Comparison of ENCODE assay signal across 8 cellular contexts in genomic region chr12:120709976-120710804, GRCh38. TPM values are rescaled to one million over a fixed set of nuclear protein-coding genes. Genes with fewer than 3 reads are reported as not detected.
A peak's percentile ranks its signal among the peaks of the same experiment; 100 is the strongest.
DNase-seq lines count a peak whose midpoint lies in the region; ATAC-seq, FAIRE-seq and TF ChIP-seq lines count a peak whose summit lies in the region.

TSS of gene UNC119B (plus strand) at chr12:120710458. CDS start at chr12:120710475, 17 bp downstream.

- H3K4me1 ChIP-seq in A549 (peaks cover 20% of the 10 kb centered on the region), OCI-LY3 (ENCODE audit: low read length) (peaks cover 13% of the 10 kb centered on the region), mucosa of rectum (ENCODE audit: control insufficient read depth in 2 of 2, insufficient read depth in 2 of 2, low read length in 2 of 2) (peaks cover 14 to 16% of the 10 kb centered on the region in 2 donors)

- peaks cover 18% of the 10 kb centered on the region for H3K36me3 ChIP-seq in OCI-LY3 (replicated peaks; ENCODE audit: low read depth, low read length)
- peaks cover 13 to 16% of the 10 kb centered on the region in 2 donors for H3K36me3 ChIP-seq in mucosa of rectum (ENCODE audit: control insufficient read depth in 2 of 2, insufficient read depth in 2 of 2, low read length in 2 of 2)

- H3K27ac ChIP-seq in A549 (peak within 1 kb of the TSS; percentile 85 to 96), OCI-LY3 (ENCODE audit: low read length) (peak within 1 kb of the TSS; percentile 22), mucosa of rectum (ENCODE audit: low read depth in 2 of 2, low read length in 2 of 2) (peak within 1 kb of the TSS; percentile 69 to 70)

- H3K79me2 ChIP-seq in OCI-LY3 (ENCODE audit: low read length) = peaks cover 19% of the 10 kb centered on the region

- TF ChIP-seq RAD21 in A549 (conservative IDR thresholded peaks at IDR 0.05 in 1 of 2, IDR thresholded peaks at IDR 0.05 in 1 of 2) = no peak

- ATAC-seq in A549 (peak; percentile 87 to 89), GM18867 (IDR thresholded peaks at IDR 0.05; ENCODE audit: unreplicated experiment) (peak; percentile 74), HG03139 (IDR thresholded peaks at IDR 0.05; ENCODE audit: unreplicated experiment) (peak; percentile 52)

- POLR2A ChIA-PET in A549 (lab: Yijun Ruan, JAX) = interaction anchor here (1.0 kb wide), 2 partner anchors 19 to 23 kb away, joined by 3 to 5 read pairs; partner anchors contain the start of gene MLEC

- no peak within 1 kb of the TSS for H2AFZ ChIP-seq in OCI-LY3 (ENCODE audit: low read depth, low read length)

- FAIRE-seq in A549 (lab: Jason Lieb, UNC) = no peak

- TF ChIP-seq POLR2A in A549 (IDR thresholded peaks at IDR 0.05; ENCODE audit: low read length) = peak; percentile 82

- CTCF ChIA-PET in A549 (lab: Yijun Ruan, JAX) = interaction anchor here (1.2 to 6.6 kb wide), 9 partner anchors 9 to 127 kb away, joined by 3 to 62 read pairs (median 5); no protein-coding TSS in a partner anchor

- DNase-seq in A549 (ENCODE audit: low read depth in 1 of 2, low spot score in 1 of 2) = peak; percentile 52 to 79
- peak; percentile 70 for DNase-seq in activated T-cell treated with anti-CD3 and anti-CD28 coated beads for 4 hours
- DNase-seq in epithelial cell of proximal tubule (ENCODE audit: low read depth) = no peak
- DNase-seq in stimulated activated CD8-positive, alpha-beta memory T cell treated with anti-CD3 and anti-CD28 coated beads, Interleukin-4, amount 100 ng/mL, for 4 hours (ENCODE audit: low read depth in 2 of 2, low spot score in 1 of 2) = peak; percentile 47 to 58

- TF ChIP-seq CTCF in A549 (IDR thresholded peaks at IDR 0.05) (no peak), OCI-LY3 (IDR thresholded peaks at IDR 0.05; ENCODE audit: low read depth, low read length) (no peak), epithelial cell of proximal tubule (conservative IDR thresholded peaks at IDR 0.05; ENCODE audit: low read depth, low read length) (no peak)

- no peak for TF ChIP-seq EP300 in A549 (IDR thresholded peaks at IDR 0.05)

- WGBS in A549 (ENCODE audit: missing lambda C conversion rate) = 8% methylated on average over 9 of the region's 76 CpGs

- 0 out of 2 replicates have a peak, but pooled peaks cover 5% of the 10 kb centered on the region for H4K20me1 ChIP-seq in OCI-LY3 (ENCODE audit: insufficient read depth, low read length)

- H3K4me3 ChIP-seq in A549 (peak within 1 kb of the TSS; percentile 75), OCI-LY3 (ENCODE audit: low read length) (peak within 1 kb of the TSS; percentile 93), epithelial cell of proximal tubule (ENCODE audit: low read depth, low read length) (peak within 1 kb of the TSS; percentile 79), mucosa of rectum (ENCODE audit: low read length in 2 of 2) (peak within 1 kb of the TSS; percentile 78 to 82)

- H3K27me3 ChIP-seq in OCI-LY3 (ENCODE audit: low read depth, low read length) (no peaks in the 10 kb centered on the region), mucosa of rectum (ENCODE audit: control insufficient read depth in 2 of 2, insufficient read depth in 2 of 2, low read length in 2 of 2) (no peaks in the 10 kb centered on the region)

- H3K9me3 ChIP-seq in A549 (no peaks in the 10 kb centered on the region), OCI-LY3 (ENCODE audit: insufficient read depth, low read length) (no peaks in the 10 kb centered on the region), mucosa of rectum (ENCODE audit: control insufficient read depth in 2 of 2, low read length in 2 of 2) (no peaks in the 10 kb centered on the region)

- H3K4me2 ChIP-seq in A549 = peak within 1 kb of the TSS; percentile 80
- H3K4me2 ChIP-seq in OCI-LY3 (ENCODE audit: low read length) = peak within 1 kb of the TSS; percentile 89

- H3K9ac ChIP-seq in OCI-LY3 (ENCODE audit: low read length) (peak within 1 kb of the TSS; percentile 87), mucosa of rectum (ENCODE audit: low read depth in 1 of 2, low read length in 2 of 2) (peak within 1 kb of the TSS; percentile 72 to 79)

TF ChIP-seq in A549, 52 proteins besides CTCF, POLR2A, EP300 and RAD21:
- TF ChIP-seq HMGXB4 (CRISPR knock-in tag; IDR thresholded peaks at IDR 0.05; ENCODE audit: borderline replicate concordance) (no peak), BCL3 (IDR thresholded peaks at IDR 0.05) (peak; percentile 54; the same call in 1 of the 3 replicates), NPAS2 (CRISPR knock-in tag; IDR thresholded peaks at IDR 0.05; ENCODE audit: borderline replicate concordance) (no peak), MAX (IDR thresholded peaks at IDR 0.05) (peak; percentile 39; the same call in 1 of the 2 replicates), GATA3 (IDR thresholded peaks at IDR 0.05; ENCODE audit: borderline replicate concordance) (peak; percentile 16; the same call in 1 of the 2 replicates), JUN (IDR thresholded peaks at IDR 0.05) (peak; percentile 75 to 76), PHF8 (IDR thresholded peaks at IDR 0.05; ENCODE audit: borderline replicate concordance, low read depth) (peak; percentile 33; the same call in 1 of the 2 replicates)

RNA-seq across cellular contexts. Expression of gene UNC119B, which starts in this region (rescaled TPM):
- polyA plus RNA-seq in A549 (2011; rRNA removed) (37.5 and 41.5 TPM in 2 replicates), A549 (2017; fragmentation: RNase III; extraction: RNeasy Plus Mini Kit Qiagen cat#74134 plus additional on column Dnase treatment) (22.1 to 27.0 TPM (median 25.8 TPM) in 3 replicates)
- polyA plus RNA-seq in A549 (2012; cell fraction: cytosol; rRNA removed) = 17.3 and 21.5 TPM in 2 replicates
- 17.9 and 18.8 TPM in 2 replicates for polyA plus RNA-seq in A549 (2012; cell fraction: nucleus; rRNA removed)
- polyA minus RNA-seq in A549 (2011; rRNA and poly(A)+ RNA removed) = 24.8 and 28.9 TPM in 2 replicates
- 14.9 and 22.4 TPM in 2 replicates for total RNA-seq in epithelial cell of proximal tubule

Comparison
In these comparisons a context has a peak if more than half of its experiments do, and no peak if none do; other contexts are left out.
1. H3K27ac ChIP-seq: peak in every context shown above with its lines; median percentile 90 in A549; 70 in mucosa of rectum; 22 in OCI-LY3.